8 cellular contexts compared by ENCODE assay signal in the genomic region with DNA sequence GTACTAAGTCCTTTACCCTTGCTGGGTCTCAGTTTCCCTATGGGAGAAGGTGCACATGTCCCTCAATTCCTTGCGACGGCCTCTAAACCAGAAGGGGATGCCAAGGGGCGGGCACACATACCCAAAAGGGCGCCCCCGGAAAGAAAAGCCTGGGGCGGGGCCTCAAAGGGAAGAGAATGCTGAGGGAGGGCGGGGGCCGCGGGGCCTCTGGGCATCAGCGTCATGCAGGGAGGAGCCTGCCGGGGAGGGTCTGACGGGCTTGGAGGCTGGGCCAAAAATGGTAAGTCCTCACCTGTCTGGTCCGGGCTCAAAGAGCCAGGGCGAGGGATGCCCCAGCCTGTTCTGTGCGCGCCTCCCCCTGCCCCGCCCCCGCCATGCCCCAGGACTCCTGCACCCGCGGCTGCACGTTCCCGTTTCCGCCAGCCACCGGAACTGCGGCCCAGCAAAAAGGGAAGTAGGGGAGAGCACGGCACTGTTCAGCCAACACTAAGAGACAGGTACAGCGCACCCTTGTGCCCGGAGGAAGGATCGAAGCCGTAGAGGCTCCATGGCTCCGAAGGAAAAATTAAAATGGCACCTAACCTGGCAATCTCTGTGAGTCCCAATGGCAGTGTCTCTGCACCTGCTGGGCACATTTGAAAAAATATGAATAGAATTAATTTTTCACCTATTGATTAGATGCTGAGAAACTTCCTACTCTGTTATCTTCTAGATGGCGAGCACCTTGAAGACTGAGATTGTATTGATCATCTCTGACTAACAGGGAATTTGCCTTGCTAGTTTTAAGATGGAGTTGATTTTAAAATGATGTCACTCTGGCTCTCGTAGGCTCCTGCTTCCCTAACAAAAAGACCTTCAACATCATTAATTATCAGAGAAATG. TPM values are rescaled to one million over a fixed set of nuclear protein-coding genes. Genes with fewer than 3 reads are reported as not detected.
DNase-seq lines count a peak whose midpoint lies in the region; ATAC-seq and TF ChIP-seq lines count a peak whose summit lies in the region.

A gene (minus strand): TSS at position 434 of the 882 bp plus-strand sequence. CDS start 14,976 bp downstream, outside the sequence.

- H2AFZ ChIP-seq in SK-N-SH (ENCODE audit: low read depth), result peak within 1 kb of the TSS; percentile 98

- peak within 1 kb of the TSS; percentile 77 for H3K4me2 ChIP-seq in SK-N-SH

- H3K4me1 Mint-ChIP-seq in activated naive CD8-positive, alpha-beta T cell (ENCODE audit: low read depth), result peaks cover 19% of the 10 kb centered on the region

- H3K27me3 Mint-ChIP-seq in activated naive CD8-positive, alpha-beta T cell, result no peaks in the 10 kb centered on the region

- no peaks in the 10 kb centered on the region for H3K9me2 ChIP-seq in SK-N-SH

- H3K36me3 Mint-ChIP-seq in activated naive CD8-positive, alpha-beta T cell, result no peaks in the 10 kb centered on the region

- peak; percentile 30 for TF ChIP-seq RAD21 in SK-N-SH (IDR thresholded peaks at IDR 0.05; ENCODE audit: low read length)

- no peaks in the 10 kb centered on the region for H3K9me3 Mint-ChIP-seq in activated naive CD8-positive, alpha-beta T cell (ENCODE audit: low read depth)

- H3K36me3 ChIP-seq in SK-N-SH (replicated peaks in 1 of 2; ENCODE audit: control insufficient read depth in 1 of 2, insufficient read depth in 2 of 2, low read length in 1 of 2), result no peaks in the 10 kb centered on the region
- H3K36me3 ChIP-seq in ovary, result no peaks in the 10 kb centered on the region
- H3K36me3 ChIP-seq in tibial artery, result no peaks in the 10 kb centered on the region

- peaks cover 0 to 5% of the 10 kb centered on the region in 2 experiments; a peak in 1 of 4 replicates for H3K4me1 ChIP-seq in SK-N-SH (ENCODE audit: control insufficient read depth in 1 of 2, insufficient read depth in 2 of 2, low read depth in 1 of 2, low read length in 1 of 2)
- peaks cover 14% of the 10 kb centered on the region for H3K4me1 ChIP-seq in ovary (ENCODE audit: insufficient read depth)
- peaks cover 0 to 13% (median 4%) of the 10 kb centered on the region in 4 donors for H3K4me1 ChIP-seq in tibial artery

- DNase-seq in GM12865 (ENCODE audit: low read depth), result peak; percentile 99
- peak; percentile 91 for DNase-seq in NCI-H1092 (lab: John Stamatoyannopoulos, UW)
- peak; percentile 93 for DNase-seq in SK-N-SH
- peak; percentile 97 for DNase-seq in Right ventricle myocardium inferior (ENCODE audit: missing footprints)
- DNase-seq in ovary, result peak; percentile 89 to 93 (median 90)
- DNase-seq in tibial artery, result peak; percentile 97

- TF ChIP-seq CTCF in GM12865 (IDR thresholded peaks at IDR 0.05; ENCODE audit: insufficient read depth, low read depth, low read length, missing control alignments), result peak; percentile 84
- TF ChIP-seq CTCF in SK-N-SH (IDR thresholded peaks at IDR 0.05), result peak; percentile 84
- TF ChIP-seq CTCF in ovary (IDR thresholded peaks at IDR 0.05), result peak; percentile 67 to 75 (median 67)
- peak; percentile 51 to 75 for TF ChIP-seq CTCF in tibial artery (IDR thresholded peaks at IDR 0.05)

- WGBS in SK-N-SH (ENCODE audit: low lambda C conversion rate), result 10% methylated on average over 15 of the region's 33 CpGs
- WGBS in ovary, 3 donors, result 2 to 4% (median 3%) methylated on average over 32 to 33 of the region's 33 CpGs

- intact Hi-C loops in Right ventricle myocardium inferior (cut with DNase I) (loop anchor here (1.0 to 5.0 kb wide), 2 partner anchors 48 to 69 kb away; no protein-coding TSS in a partner anchor), ovary (cut with DNase I) (no loop called here), tibial artery (cut with DNase I; ENCODE audit: low total_unique reads) (no loop called here)

- H3K4me3 Mint-ChIP-seq in activated naive CD8-positive, alpha-beta T cell, result peak within 1 kb of the TSS; percentile 93

- TF ChIP-seq POLR2A in ovary (IDR thresholded peaks at IDR 0.05), result no peak

- CTCF ChIA-PET in SK-N-SH (lab: Yijun Ruan, JAX), result interaction anchor here (1.0 kb wide), 1 partner anchor 12 kb away, joined by 3 read pairs; no protein-coding TSS in a partner anchor

- no peaks in the 10 kb centered on the region for H3K27me3 ChIP-seq in SK-N-SH (ENCODE audit: insufficient read depth)
- H3K27me3 ChIP-seq in ovary, result no peaks in the 10 kb centered on the region
- H3K27me3 ChIP-seq in tibial artery, result no peaks in the 10 kb centered on the region

- TF ChIP-seq EP300 in SK-N-SH (IDR thresholded peaks at IDR 0.05; ENCODE audit: borderline replicate concordance in 1 of 2, low read depth in 1 of 2, low read length in 1 of 2) (no peak; a peak in 1 of 4 replicates), ovary (IDR thresholded peaks at IDR 0.05) (no peak)

- peak within 1 kb of the TSS; percentile 72 to 92 for H3K27ac ChIP-seq in SK-N-SH (ENCODE audit: low read depth in 2 of 2, low read length in 1 of 2)
- peak within 1 kb of the TSS; percentile 35 to 78 for H3K27ac ChIP-seq in ovary
- peak within 1 kb of the TSS; percentile 79 to 80 for H3K27ac ChIP-seq in tibial artery

- POLR2A ChIA-PET in SK-N-SH (lab: Yijun Ruan, JAX), result no interaction called here

- no peaks in the 10 kb centered on the region for H4K20me1 ChIP-seq in SK-N-SH (ENCODE audit: insufficient read depth)

- ATAC-seq in HG02623 (IDR thresholded peaks at IDR 0.05; ENCODE audit: unreplicated experiment) (peak; percentile 96), Right ventricle myocardium inferior (peak; percentile 99)

- H3K9ac ChIP-seq in SK-N-SH, result peak within 1 kb of the TSS; percentile 79

- H3K9me3 ChIP-seq in SK-N-SH (no peaks in the 10 kb centered on the region), ovary (no peaks in the 10 kb centered on the region), tibial artery (no peaks in the 10 kb centered on the region)

- H3K4me3 ChIP-seq in GM12865 (ENCODE audit: low read depth, low read length), result peak within 1 kb of the TSS; percentile 91
- H3K4me3 ChIP-seq in SK-N-SH (ENCODE audit: low read depth in 2 of 2, low read length in 1 of 2), result peak within 1 kb of the TSS; percentile 67 to 97
- H3K4me3 ChIP-seq in ovary, result peak within 1 kb of the TSS; percentile 91
- peak within 1 kb of the TSS; percentile 74 to 83 for H3K4me3 ChIP-seq in tibial artery

- peaks cover 7% of the 10 kb centered on the region for H3F3A ChIP-seq in SK-N-SH (replicated peaks; ENCODE audit: insufficient read depth)

- peak within 1 kb of the TSS; percentile 92 for H3K27ac Mint-ChIP-seq in activated naive CD8-positive, alpha-beta T cell

- H3K79me2 ChIP-seq in SK-N-SH (ENCODE audit: insufficient read depth), result peaks cover 15% of the 10 kb centered on the region

TF ChIP-seq in SK-N-SH, 30 proteins besides CTCF, POLR2A, EP300 and RAD21 (continues in another document):
- TF ChIP-seq, protein P1, sequence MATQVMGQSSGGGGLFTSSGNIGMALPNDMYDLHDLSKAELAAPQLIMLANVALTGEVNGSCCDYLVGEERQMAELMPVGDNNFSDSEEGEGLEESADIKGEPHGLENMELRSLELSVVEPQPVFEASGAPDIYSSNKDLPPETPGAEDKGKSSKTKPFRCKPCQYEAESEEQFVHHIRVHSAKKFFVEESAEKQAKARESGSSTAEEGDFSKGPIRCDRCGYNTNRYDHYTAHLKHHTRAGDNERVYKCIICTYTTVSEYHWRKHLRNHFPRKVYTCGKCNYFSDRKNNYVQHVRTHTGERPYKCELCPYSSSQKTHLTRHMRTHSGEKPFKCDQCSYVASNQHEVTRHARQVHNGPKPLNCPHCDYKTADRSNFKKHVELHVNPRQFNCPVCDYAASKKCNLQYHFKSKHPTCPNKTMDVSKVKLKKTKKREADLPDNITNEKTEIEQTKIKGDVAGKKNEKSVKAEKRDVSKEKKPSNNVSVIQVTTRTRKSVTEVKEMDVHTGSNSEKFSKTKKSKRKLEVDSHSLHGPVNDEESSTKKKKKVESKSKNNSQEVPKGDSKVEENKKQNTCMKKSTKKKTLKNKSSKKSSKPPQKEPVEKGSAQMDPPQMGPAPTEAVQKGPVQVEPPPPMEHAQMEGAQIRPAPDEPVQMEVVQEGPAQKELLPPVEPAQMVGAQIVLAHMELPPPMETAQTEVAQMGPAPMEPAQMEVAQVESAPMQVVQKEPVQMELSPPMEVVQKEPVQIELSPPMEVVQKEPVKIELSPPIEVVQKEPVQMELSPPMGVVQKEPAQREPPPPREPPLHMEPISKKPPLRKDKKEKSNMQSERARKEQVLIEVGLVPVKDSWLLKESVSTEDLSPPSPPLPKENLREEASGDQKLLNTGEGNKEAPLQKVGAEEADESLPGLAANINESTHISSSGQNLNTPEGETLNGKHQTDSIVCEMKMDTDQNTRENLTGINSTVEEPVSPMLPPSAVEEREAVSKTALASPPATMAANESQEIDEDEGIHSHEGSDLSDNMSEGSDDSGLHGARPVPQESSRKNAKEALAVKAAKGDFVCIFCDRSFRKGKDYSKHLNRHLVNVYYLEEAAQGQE (IDR thresholded peaks at IDR 0.05; ENCODE audit: low read depth, low read length), result no peak
- no peak for TF ChIP-seq TEAD4 (IDR thresholded peaks at IDR 0.05; ENCODE audit: borderline replicate concordance, insufficient read depth)
- TF ChIP-seq RFX5 (IDR thresholded peaks at IDR 0.05; ENCODE audit: low read length), result peak; percentile 55; the same call in 1 of the 2 replicates
- TF ChIP-seq POLR2AphosphoS5 (IDR thresholded peaks at IDR 0.05; ENCODE audit: low read depth, low read length), result peak; percentile 81
- TF ChIP-seq, protein P2, sequence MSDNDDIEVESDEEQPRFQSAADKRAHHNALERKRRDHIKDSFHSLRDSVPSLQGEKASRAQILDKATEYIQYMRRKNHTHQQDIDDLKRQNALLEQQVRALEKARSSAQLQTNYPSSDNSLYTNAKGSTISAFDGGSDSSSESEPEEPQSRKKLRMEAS (IDR thresholded peaks at IDR 0.05; ENCODE audit: low read depth), result peak; percentile 82; the same call in 1 of the 2 replicates
- TF ChIP-seq GABPA (IDR thresholded peaks at IDR 0.05; ENCODE audit: low read depth), result peak; percentile 91
- no peak for TF ChIP-seq JUND (IDR thresholded peaks at IDR 0.05)
- peak; percentile 20; the same call in 1 of the 2 replicates for TF ChIP-seq RCOR1 (IDR thresholded peaks at IDR 0.05; ENCODE audit: low read length)
- no peak for TF ChIP-seq EZH2phosphoT487 (IDR thresholded peaks at IDR 0.05; ENCODE audit: borderline replicate concordance, low read depth)
- no peak for TF ChIP-seq FOSL2 (IDR thresholded peaks at IDR 0.05; ENCODE audit: borderline replicate concordance, low read depth)
- peak; percentile 69 for TF ChIP-seq CHD2 (IDR thresholded peaks at IDR 0.05; ENCODE audit: low read length, partially characterized antibody)

RNA-seq across cellular contexts. Expression of the gene that starts here (rescaled TPM):
- polyA plus RNA-seq in SK-N-SH (2012; rRNA removed) (4.5 and 7.2 TPM in 2 replicates), ovary (10 to 100 TPM; 11.4 to 14.0 TPM)
- polyA plus RNA-seq in SK-N-SH (2012; cell fraction: cytosol; rRNA removed), result 3.8 and 5.2 TPM in 2 replicates
- 6.2 and 12.4 TPM in 2 replicates for polyA plus RNA-seq in SK-N-SH (2012; cell fraction: nucleus; rRNA removed)
- total RNA-seq in Right ventricle myocardium inferior (6.5 TPM), ovary (10 to 100 TPM in 6 of 7 donors, 1 to 10 TPM in 1; 10.0 to 22.8 (median 17.6) TPM)

Comparison
In these comparisons a context has a peak if more than half of its experiments do, and no peak if none do; other contexts are left out.
1. Peak in every context shown above with its lines: DNase-seq, ATAC-seq, H3K4me3 ChIP-seq and H3K27ac ChIP-seq.